Comparison of ENCODE assay signal across 1 cellular context in the genomic region with DNA sequence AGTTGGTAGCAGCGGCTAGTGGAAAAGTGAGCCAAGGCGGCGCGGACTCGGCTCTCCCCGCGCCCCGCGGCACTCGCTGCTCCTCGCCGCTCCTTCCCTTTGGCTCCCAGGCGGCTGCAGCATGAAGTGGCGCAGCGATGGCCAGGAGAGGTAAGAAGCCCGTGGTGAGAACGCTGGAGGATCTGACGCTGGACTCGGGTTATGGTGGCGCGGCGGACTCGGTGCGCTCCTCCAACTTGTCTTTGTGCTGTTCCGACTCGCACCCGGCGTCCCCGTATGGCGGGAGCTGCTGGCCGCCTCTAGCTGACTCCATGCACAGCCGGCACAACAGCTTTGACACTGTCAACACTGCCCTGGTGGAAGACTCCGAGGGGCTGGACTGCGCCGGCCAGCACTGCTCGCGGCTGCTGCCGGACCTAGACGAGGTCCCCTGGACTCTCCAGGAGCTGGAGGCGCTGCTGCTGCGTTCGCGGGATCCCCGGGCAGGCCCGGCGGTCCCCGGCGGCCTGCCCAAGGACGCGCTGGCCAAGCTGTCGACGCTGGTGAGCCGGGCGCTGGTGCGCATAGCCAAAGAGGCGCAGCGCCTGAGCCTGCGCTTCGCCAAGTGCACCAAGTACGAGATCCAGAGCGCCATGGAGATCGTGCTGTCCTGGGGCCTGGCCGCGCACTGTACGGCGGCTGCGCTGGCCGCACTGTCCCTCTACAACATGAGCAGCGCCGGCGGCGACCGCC.
A peak's percentile ranks its signal among the peaks of the same experiment; 100 is the strongest.
TF ChIP-seq lines count a peak whose summit lies in the region.

No MANE protein-coding gene starts in this region.

TF ChIP-seq in HepG2, 621 proteins besides CTCF, POLR2A, EP300 and RAD21 (continued from another document):
- TF ChIP-seq, protein P1, sequence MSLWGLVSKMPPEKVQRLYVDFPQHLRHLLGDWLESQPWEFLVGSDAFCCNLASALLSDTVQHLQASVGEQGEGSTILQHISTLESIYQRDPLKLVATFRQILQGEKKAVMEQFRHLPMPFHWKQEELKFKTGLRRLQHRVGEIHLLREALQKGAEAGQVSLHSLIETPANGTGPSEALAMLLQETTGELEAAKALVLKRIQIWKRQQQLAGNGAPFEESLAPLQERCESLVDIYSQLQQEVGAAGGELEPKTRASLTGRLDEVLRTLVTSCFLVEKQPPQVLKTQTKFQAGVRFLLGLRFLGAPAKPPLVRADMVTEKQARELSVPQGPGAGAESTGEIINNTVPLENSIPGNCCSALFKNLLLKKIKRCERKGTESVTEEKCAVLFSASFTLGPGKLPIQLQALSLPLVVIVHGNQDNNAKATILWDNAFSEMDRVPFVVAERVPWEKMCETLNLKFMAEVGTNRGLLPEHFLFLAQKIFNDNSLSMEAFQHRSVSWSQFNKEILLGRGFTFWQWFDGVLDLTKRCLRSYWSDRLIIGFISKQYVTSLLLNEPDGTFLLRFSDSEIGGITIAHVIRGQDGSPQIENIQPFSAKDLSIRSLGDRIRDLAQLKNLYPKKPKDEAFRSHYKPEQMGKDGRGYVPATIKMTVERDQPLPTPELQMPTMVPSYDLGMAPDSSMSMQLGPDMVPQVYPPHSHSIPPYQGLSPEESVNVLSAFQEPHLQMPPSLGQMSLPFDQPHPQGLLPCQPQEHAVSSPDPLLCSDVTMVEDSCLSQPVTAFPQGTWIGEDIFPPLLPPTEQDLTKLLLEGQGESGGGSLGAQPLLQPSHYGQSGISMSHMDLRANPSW (CRISPR knock-in tag; IDR thresholded peaks at IDR 0.05; ENCODE audit: borderline replicate concordance): no peak
- no peak for TF ChIP-seq MED8 (CRISPR knock-in tag; IDR thresholded peaks at IDR 0.05; ENCODE audit: insufficient replicate concordance)
- TF ChIP-seq ZNF768 (CRISPR knock-in tag; IDR thresholded peaks at IDR 0.05): 0 out of 2 replicates have a peak, but pooled peaks have one; percentile 13
- no peak; the same call in 1 of the 2 replicates for TF ChIP-seq MXD3 (CRISPR knock-in tag; IDR thresholded peaks at IDR 0.05)
- TF ChIP-seq ZFP91 (CRISPR knock-in tag; IDR thresholded peaks at IDR 0.05; ENCODE audit: borderline replicate concordance): peak; percentile 12; the same call in 1 of the 2 replicates
- TF ChIP-seq ZNF44 (CRISPR knock-in tag; IDR thresholded peaks at IDR 0.05): no peak
- peak; percentile 62; the same call in 1 of the 2 replicates for TF ChIP-seq ZNF547 (CRISPR knock-in tag; IDR thresholded peaks at IDR 0.05)
- TF ChIP-seq TAF1 (CRISPR knock-in tag; IDR thresholded peaks at IDR 0.05): 0 out of 2 replicates have a peak, but pooled peaks have one; percentile 6
- peak; percentile 30 for TF ChIP-seq ZNF687 (CRISPR knock-in tag; IDR thresholded peaks at IDR 0.05)
- no peak for TF ChIP-seq RFX5 (IDR thresholded peaks at IDR 0.05; ENCODE audit: low read depth, low read length)
- no peak for TF ChIP-seq ZNF607 (CRISPR knock-in tag; IDR thresholded peaks at IDR 0.05; ENCODE audit: borderline replicate concordance)
- peak; percentile 22 for TF ChIP-seq KMT2A (CRISPR knock-in tag; IDR thresholded peaks at IDR 0.05)
- no peak for TF ChIP-seq ARNTL (CRISPR knock-in tag; IDR thresholded peaks at IDR 0.05)
- peak; percentile 51; the same call in 1 of the 2 replicates for TF ChIP-seq ZFY (CRISPR knock-in tag; IDR thresholded peaks at IDR 0.05)
- TF ChIP-seq DNMT3B (CRISPR knock-in tag; conservative IDR thresholded peaks at IDR 0.05): no peak
- no peak for TF ChIP-seq SPEN (CRISPR knock-in tag; IDR thresholded peaks at IDR 0.05; ENCODE audit: low read depth)
- peak; percentile 97 for TF ChIP-seq ZNF800 (CRISPR knock-in tag; IDR thresholded peaks at IDR 0.05)
- no peak for TF ChIP-seq PBX2 (CRISPR knock-in tag; IDR thresholded peaks at IDR 0.05)
- TF ChIP-seq ZFX (CRISPR knock-in tag; IDR thresholded peaks at IDR 0.05; ENCODE audit: low read depth): peak; percentile 43
- TF ChIP-seq ZSCAN25 (CRISPR knock-in tag; IDR thresholded peaks at IDR 0.05): 0 out of 2 replicates have a peak, but pooled peaks have one; percentile 25
- TF ChIP-seq, protein P2, sequence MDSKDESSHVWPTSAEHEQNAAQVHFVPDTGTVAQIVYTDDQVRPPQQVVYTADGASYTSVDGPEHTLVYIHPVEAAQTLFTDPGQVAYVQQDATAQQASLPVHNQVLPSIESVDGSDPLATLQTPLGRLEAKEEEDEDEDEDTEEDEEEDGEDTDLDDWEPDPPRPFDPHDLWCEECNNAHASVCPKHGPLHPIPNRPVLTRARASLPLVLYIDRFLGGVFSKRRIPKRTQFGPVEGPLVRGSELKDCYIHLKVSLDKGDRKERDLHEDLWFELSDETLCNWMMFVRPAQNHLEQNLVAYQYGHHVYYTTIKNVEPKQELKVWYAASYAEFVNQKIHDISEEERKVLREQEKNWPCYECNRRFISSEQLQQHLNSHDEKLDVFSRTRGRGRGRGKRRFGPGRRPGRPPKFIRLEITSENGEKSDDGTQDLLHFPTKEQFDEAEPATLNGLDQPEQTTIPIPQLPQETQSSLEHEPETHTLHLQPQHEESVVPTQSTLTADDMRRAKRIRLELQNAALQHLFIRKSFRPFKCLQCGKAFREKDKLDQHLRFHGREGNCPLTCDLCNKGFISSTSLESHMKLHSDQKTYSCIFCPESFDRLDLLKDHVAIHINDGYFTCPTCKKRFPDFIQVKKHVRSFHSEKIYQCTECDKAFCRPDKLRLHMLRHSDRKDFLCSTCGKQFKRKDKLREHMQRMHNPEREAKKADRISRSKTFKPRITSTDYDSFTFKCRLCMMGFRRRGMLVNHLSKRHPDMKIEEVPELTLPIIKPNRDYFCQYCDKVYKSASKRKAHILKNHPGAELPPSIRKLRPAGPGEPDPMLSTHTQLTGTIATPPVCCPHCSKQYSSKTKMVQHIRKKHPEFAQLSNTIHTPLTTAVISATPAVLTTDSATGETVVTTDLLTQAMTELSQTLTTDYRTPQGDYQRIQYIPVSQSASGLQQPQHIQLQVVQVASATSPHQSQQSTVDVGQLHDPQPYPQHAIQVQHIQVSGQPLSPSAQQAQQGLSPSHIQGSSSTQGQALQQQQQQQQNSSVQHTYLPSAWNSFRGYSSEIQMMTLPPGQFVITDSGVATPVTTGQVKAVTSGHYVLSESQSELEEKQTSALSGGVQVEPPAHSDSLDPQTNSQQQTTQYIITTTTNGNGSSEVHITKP (CRISPR knock-in tag; IDR thresholded peaks at IDR 0.05; ENCODE audit: low read depth): no peak
- TF ChIP-seq ZNF543 (CRISPR knock-in tag; IDR thresholded peaks at IDR 0.05): 0 out of 2 replicates have a peak, but pooled peaks have one; percentile 45
- peak; percentile 30; the same call in 1 of the 2 replicates for TF ChIP-seq GABPB1 (CRISPR knock-in tag; IDR thresholded peaks at IDR 0.05)
- peak; percentile 24; the same call in 1 of the 2 replicates for TF ChIP-seq RBFOX2 (IDR thresholded peaks at IDR 0.05; ENCODE audit: low read depth, low read length)
- no peak for TF ChIP-seq MBNL3 (CRISPR knock-in tag; conservative IDR thresholded peaks at IDR 0.05)
- TF ChIP-seq ZNF691 (CRISPR knock-in tag; IDR thresholded peaks at IDR 0.05; ENCODE audit: borderline replicate concordance, low read depth): peak; percentile 33; the same call in 1 of the 2 replicates
- TF ChIP-seq STAT5B (CRISPR knock-in tag; IDR thresholded peaks at IDR 0.05): no peak
- 0 out of 2 replicates have a peak, but pooled peaks have one; percentile 37 for TF ChIP-seq ZNF737 (CRISPR knock-in tag; IDR thresholded peaks at IDR 0.05; ENCODE audit: borderline replicate concordance)
- peak; percentile 55 for TF ChIP-seq ZNF777 (CRISPR knock-in tag; IDR thresholded peaks at IDR 0.05)
- 0 out of 2 replicates have a peak, but pooled peaks have one; percentile 21 for TF ChIP-seq NFATC3 (CRISPR knock-in tag; IDR thresholded peaks at IDR 0.05)
- 0 out of 2 replicates have a peak, but pooled peaks have one; percentile 15 for TF ChIP-seq HDAC1 (CRISPR knock-in tag; IDR thresholded peaks at IDR 0.05)
- TF ChIP-seq HNRNPH1 (optimal IDR thresholded peaks at IDR 0.05; ENCODE audit: low read depth, low read length): no peak
- 0 out of 2 replicates have a peak, but pooled peaks have one; percentile 31 for TF ChIP-seq ZNF552 (CRISPR knock-in tag; IDR thresholded peaks at IDR 0.05; ENCODE audit: borderline replicate concordance)
